In the genomic region with DNA sequence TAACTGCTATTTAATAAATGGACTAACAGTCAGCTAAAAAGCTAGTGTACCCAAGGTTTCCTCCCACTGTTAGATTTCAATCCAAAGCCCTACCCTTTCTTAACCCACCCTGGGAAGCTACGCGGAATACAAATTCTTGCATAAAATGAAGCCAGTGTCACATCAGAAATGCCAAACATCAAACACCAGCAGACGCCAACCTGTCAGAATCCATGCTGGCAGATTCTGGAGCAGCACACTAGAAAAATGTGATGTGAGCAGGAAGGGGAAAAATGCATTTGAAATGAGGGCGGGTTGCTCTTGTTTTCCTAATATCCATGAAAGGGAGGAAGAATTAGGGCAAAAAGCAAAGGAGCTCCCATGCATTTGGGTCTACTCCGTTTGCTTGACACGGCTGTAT, we compare ENCODE assay signal across 1 cellular context.
TF ChIP-seq lines count a peak whose summit lies in the region.

No MANE protein-coding gene starts in this region.

TF ChIP-seq in HepG2, 621 proteins besides CTCF, POLR2A, EP300 and RAD21:
- TF ChIP-seq SMAD3 (CRISPR knock-in tag; IDR thresholded peaks at IDR 0.05): no peak
- no peak for TF ChIP-seq SMC3 (IDR thresholded peaks at IDR 0.05; ENCODE audit: low read length)
- TF ChIP-seq HNRNPH1 (optimal IDR thresholded peaks at IDR 0.05; ENCODE audit: low read depth, low read length): no peak
- TF ChIP-seq FOSL2 (CRISPR knock-in tag; IDR thresholded peaks at IDR 0.05): no peak
- TF ChIP-seq, protein P1, sequence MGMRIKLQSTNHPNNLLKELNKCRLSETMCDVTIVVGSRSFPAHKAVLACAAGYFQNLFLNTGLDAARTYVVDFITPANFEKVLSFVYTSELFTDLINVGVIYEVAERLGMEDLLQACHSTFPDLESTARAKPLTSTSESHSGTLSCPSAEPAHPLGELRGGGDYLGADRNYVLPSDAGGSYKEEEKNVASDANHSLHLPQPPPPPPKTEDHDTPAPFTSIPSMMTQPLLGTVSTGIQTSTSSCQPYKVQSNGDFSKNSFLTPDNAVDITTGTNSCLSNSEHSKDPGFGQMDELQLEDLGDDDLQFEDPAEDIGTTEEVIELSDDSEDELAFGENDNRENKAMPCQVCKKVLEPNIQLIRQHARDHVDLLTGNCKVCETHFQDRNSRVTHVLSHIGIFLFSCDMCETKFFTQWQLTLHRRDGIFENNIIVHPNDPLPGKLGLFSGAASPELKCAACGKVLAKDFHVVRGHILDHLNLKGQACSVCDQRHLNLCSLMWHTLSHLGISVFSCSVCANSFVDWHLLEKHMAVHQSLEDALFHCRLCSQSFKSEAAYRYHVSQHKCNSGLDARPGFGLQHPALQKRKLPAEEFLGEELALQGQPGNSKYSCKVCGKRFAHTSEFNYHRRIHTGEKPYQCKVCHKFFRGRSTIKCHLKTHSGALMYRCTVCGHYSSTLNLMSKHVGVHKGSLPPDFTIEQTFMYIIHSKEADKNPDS (CRISPR knock-in tag; IDR thresholded peaks at IDR 0.05): no peak
- no peak for TF ChIP-seq MED8 (CRISPR knock-in tag; IDR thresholded peaks at IDR 0.05; ENCODE audit: insufficient replicate concordance)
- TF ChIP-seq ZNF589 (CRISPR knock-in tag; conservative IDR thresholded peaks at IDR 0.05): no peak
- TF ChIP-seq, protein P2, sequence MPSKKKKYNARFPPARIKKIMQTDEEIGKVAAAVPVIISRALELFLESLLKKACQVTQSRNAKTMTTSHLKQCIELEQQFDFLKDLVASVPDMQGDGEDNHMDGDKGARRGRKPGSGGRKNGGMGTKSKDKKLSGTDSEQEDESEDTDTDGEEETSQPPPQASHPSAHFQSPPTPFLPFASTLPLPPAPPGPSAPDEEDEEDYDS (CRISPR knock-in tag; IDR thresholded peaks at IDR 0.05): no peak
- TF ChIP-seq RBAK (CRISPR knock-in tag; IDR thresholded peaks at IDR 0.05): no peak
- no peak for TF ChIP-seq ZNF121 (CRISPR knock-in tag; IDR thresholded peaks at IDR 0.05)
- TF ChIP-seq, protein P3, sequence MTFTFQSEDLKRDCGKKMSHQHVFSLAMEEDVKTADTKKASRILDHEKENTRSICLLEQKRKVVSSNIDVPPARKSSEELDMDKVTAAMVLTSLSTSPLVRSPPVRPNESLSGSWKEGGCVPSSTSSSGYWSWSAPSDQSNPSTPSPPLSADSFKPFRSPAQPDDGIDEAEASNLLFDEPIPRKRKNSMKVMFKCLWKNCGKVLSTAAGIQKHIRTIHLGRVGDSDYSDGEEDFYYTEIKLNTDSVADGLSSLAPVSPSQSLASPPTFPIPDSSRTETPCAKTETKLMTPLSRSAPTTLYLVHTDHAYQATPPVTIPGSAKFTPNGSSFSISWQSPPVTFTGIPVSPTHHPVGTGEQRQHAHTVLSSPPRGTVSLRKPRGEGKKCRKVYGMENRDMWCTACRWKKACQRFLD (CRISPR knock-in tag; IDR thresholded peaks at IDR 0.05; ENCODE audit: borderline replicate concordance): no peak
TF ChIP-seq in HepG2: peak in this region for 0.
